Comparison of ENCODE assay signal across 8 cellular contexts in the genomic region with DNA sequence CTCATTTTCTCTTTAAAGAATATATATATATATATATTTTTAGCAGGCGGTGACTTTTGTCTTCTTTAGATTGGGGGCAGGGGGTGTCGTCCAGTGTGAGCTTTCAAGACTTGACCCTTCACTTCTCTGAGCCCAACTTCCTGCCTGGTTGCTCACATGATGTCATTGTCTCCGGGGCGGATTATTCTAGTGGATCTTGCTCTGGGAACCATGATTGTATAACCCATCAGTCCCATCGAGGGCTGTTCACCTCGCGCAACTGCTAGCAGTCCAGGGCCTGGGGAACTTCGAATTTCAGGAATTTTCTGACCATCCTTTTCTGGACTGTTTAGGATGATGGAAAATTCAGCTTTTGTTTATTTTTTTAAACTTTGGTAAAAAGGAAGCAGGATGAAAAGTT. TPM values are rescaled to one million over a fixed set of nuclear protein-coding genes. Genes with fewer than 3 reads are reported as not detected.
DNase-seq lines count a peak whose midpoint lies in the region; ATAC-seq and TF ChIP-seq lines count a peak whose summit lies in the region.

No MANE protein-coding gene starts in this region.

- H3K36me3 ChIP-seq in Karpas-422 (ENCODE audit: insufficient read depth, low read length) (no peaks in the 10 kb centered on the region), upper lobe of right lung (no peaks in the 10 kb centered on the region)

- peak; percentile 78 for DNase-seq in EH (ENCODE audit: low read depth)
- DNase-seq in Karpas-422: no peak
- DNase-seq in T-helper 17 cell: no peak
- DNase-seq in epithelial cell of esophagus (ENCODE audit: low read depth): peak; percentile 66
- peak; percentile 49 for DNase-seq in midbrain (lab: John Stamatoyannopoulos, UW)
- DNase-seq in upper lobe of right lung: no peak

- H3K4me3 Mint-ChIP-seq in T-helper 17 cell: peak overlapping the region; percentile 91

- peak overlapping the region; percentile 85 for H3K27ac Mint-ChIP-seq in T-helper 17 cell

- H3K4me2 ChIP-seq in Karpas-422 (ENCODE audit: low read depth, low read length, poor library complexity, severe bottlenecking): peak overlapping the region; percentile 89

- no peaks in the 10 kb centered on the region for H3K79me2 ChIP-seq in Karpas-422 (ENCODE audit: low read length)

- peaks cover 37% of the 10 kb centered on the region for H4K20me1 ChIP-seq in Karpas-422 (ENCODE audit: insufficient read depth, low read depth, low read length)

- no peak overlapping the region for H2AFZ ChIP-seq in Karpas-422 (ENCODE audit: low read length)

- no peak for TF ChIP-seq CTCF in epithelial cell of esophagus (IDR thresholded peaks at IDR 0.05; ENCODE audit: insufficient read depth, low read depth, low read length, missing control alignments)
- no peak for TF ChIP-seq CTCF in upper lobe of right lung (IDR thresholded peaks at IDR 0.05)

- H3K9me3 ChIP-seq in Karpas-422 (ENCODE audit: low read length): no peaks in the 10 kb centered on the region
- no peaks in the 10 kb centered on the region for H3K9me3 ChIP-seq in T-helper 17 cell (ENCODE audit: control insufficient read depth, low read length, poor library complexity, severe bottlenecking)
- H3K9me3 ChIP-seq in upper lobe of right lung: no peaks in the 10 kb centered on the region

- peaks cover 42% of the 10 kb centered on the region for H3K4me1 Mint-ChIP-seq in T-helper 17 cell

- ATAC-seq in GM21576 (IDR thresholded peaks at IDR 0.05; ENCODE audit: unreplicated experiment): peak; percentile 20
- no peak for ATAC-seq in T-helper 17 cell
- ATAC-seq in upper lobe of right lung: peak; percentile 71
- no peak for ATAC-seq in GM19328 (IDR thresholded peaks at IDR 0.05; ENCODE audit: unreplicated experiment)

- H3K4me3 ChIP-seq in Karpas-422 (ENCODE audit: low read length) (peak overlapping the region; percentile 79; the same call in 1 of the 2 replicates), epithelial cell of esophagus (ENCODE audit: low read length) (peak overlapping the region; percentile 74), upper lobe of right lung (peak overlapping the region; percentile 92)

- H3K4me1 ChIP-seq in Karpas-422 (ENCODE audit: low read length) (peaks cover 18% of the 10 kb centered on the region), upper lobe of right lung (peaks cover 46% of the 10 kb centered on the region)

- H3K9ac ChIP-seq in Karpas-422 (ENCODE audit: low read length): peak overlapping the region; percentile 76

- no peaks in the 10 kb centered on the region for H3K27me3 Mint-ChIP-seq in T-helper 17 cell

- no peaks in the 10 kb centered on the region for H3K27me3 ChIP-seq in Karpas-422 (ENCODE audit: low read length)
- no peaks in the 10 kb centered on the region for H3K27me3 ChIP-seq in upper lobe of right lung

- intact Hi-C loops in upper lobe of right lung (cut with DNase I): no loop called here

- H3K9me2 ChIP-seq in Karpas-422 (replicated peaks; ENCODE audit: insufficient read depth, low read length): no peaks in the 10 kb centered on the region

- H3K27ac ChIP-seq in Karpas-422 (ENCODE audit: low read length) (no peak overlapping the region), upper lobe of right lung (peak overlapping the region; percentile 94)

- H3K36me3 Mint-ChIP-seq in T-helper 17 cell (ENCODE audit: low read depth): no peaks in the 10 kb centered on the region

RNA-seq across cellular contexts. Expression of a gene that starts 1.0 kb away (rescaled TPM):
- total RNA-seq in Karpas-422 (2014; rRNA removed; shearing (Covaris generic); ENCODE audit: low replicate concordance): 9.6 and 10.5 TPM in 2 replicates
- total RNA-seq in T-helper 17 cell: 10 to 100 TPM; 56.7 to 59.5 TPM
- 144 TPM for total RNA-seq in upper lobe of right lung

Comparison
In these comparisons a context has a peak if more than half of its experiments do, and no peak if none do; other contexts are left out.
1. DNase-seq: peak in EH (single experiment), epithelial cell of esophagus (single experiment) and midbrain (single experiment); none in Karpas-422 (single experiment), T-helper 17 cell (0 of 3) and upper lobe of right lung (single experiment).
2. ATAC-seq: peak in GM21576 (single experiment) and upper lobe of right lung (single experiment); none in T-helper 17 cell (single experiment) and GM19328 (single experiment).
3. Peak in every context shown above with its lines, with median percentiles within 50 percentile points of each other: H3K4me3 ChIP-seq.